In genomic region chr10:132308588-132309451, GRCh38 we compare ENCODE assay signal across 8 cellular contexts. TPM values are rescaled to one million over a fixed set of nuclear protein-coding genes. Genes with fewer than 3 reads are reported as not detected.
DNase-seq lines count a peak whose midpoint lies in the region; ATAC-seq and TF ChIP-seq lines count a peak whose summit lies in the region.

No MANE protein-coding gene starts in this region.

- H3K23ac ChIP-seq in mesenchymal stem cell (ENCODE audit: low read length in 2 of 2), result peak overlapping the region in 1 of 2 experiments; percentile 28

- H3K4me3 ChIP-seq in A673 (ENCODE audit: low read depth, low read length, poor library complexity, severe bottlenecking) (peak overlapping the region; percentile 58), breast epithelium (peak overlapping the region; percentile 61 to 97 (median 85)), mesenchymal stem cell (ENCODE audit: insufficient read depth in 1 of 2, low read depth in 1 of 2, low read length in 2 of 2) (peak overlapping the region; percentile 78 to 85), aorta (ENCODE audit: low read length in 2 of 2) (peak overlapping the region; percentile 22 to 76)

- H3K4me1 ChIP-seq in A673 (ENCODE audit: insufficient read depth, low read length, poor library complexity, severe bottlenecking) (peaks cover 6% of the 10 kb centered on the region), breast epithelium (peaks cover 0 to 4% of the 10 kb centered on the region in 2 donors), mesenchymal stem cell (ENCODE audit: control insufficient read depth, insufficient read depth, low read depth, low read length) (peaks cover 15% of the 10 kb centered on the region), aorta (ENCODE audit: control insufficient read depth in 1 of 2, insufficient read depth in 2 of 2, low read length in 2 of 2) (no peaks in the 10 kb centered on the region)

- H2AK5ac ChIP-seq in mesenchymal stem cell (ENCODE audit: low read length, severe bottlenecking), result no peak overlapping the region

- peak overlapping the region; percentile 38 to 58 for H3K18ac ChIP-seq in mesenchymal stem cell (ENCODE audit: low read depth in 1 of 2, low read length in 2 of 2)

- H3K14ac ChIP-seq in mesenchymal stem cell (ENCODE audit: low read length in 2 of 2), result peak overlapping the region in 1 of 2 experiments; percentile 36

- H3K79me1 ChIP-seq in mesenchymal stem cell (replicated peaks; ENCODE audit: low read length, poor library complexity, severe bottlenecking), result peaks cover 13% of the 10 kb centered on the region

- peak overlapping the region in 1 of 2 experiments; percentile 55 for H2BK12ac ChIP-seq in mesenchymal stem cell (ENCODE audit: low read length in 2 of 2)

- H3K9me3 ChIP-seq in A673 (ENCODE audit: low read depth, low read length, poor library complexity, severe bottlenecking) (peaks cover 5% of the 10 kb centered on the region), breast epithelium (no peaks in the 10 kb centered on the region), mesenchymal stem cell (ENCODE audit: control insufficient read depth, low read length) (no peaks in the 10 kb centered on the region), aorta (ENCODE audit: control insufficient read depth, low read length) (no peaks in the 10 kb centered on the region)

- H3K36me3 ChIP-seq in A673 (ENCODE audit: insufficient read depth, low read length, poor library complexity, severe bottlenecking) (no peaks in the 10 kb centered on the region), breast epithelium (no peaks in the 10 kb centered on the region), mesenchymal stem cell (ENCODE audit: control insufficient read depth in 1 of 2, insufficient read depth in 2 of 2, low read depth in 1 of 2, low read length in 2 of 2) (peaks cover 0 to 3% of the 10 kb centered on the region in 2 experiments), aorta (ENCODE audit: control insufficient read depth in 1 of 2, insufficient read depth in 2 of 2, low read length in 1 of 2) (no peaks in the 10 kb centered on the region)

- no peak for TF ChIP-seq POLR2A in breast epithelium (IDR thresholded peaks at IDR 0.05)

- intact Hi-C loops in A673 (cut with micrococcal nuclease; ENCODE audit: unreplicated experiment), result no loop called here
- intact Hi-C loops in breast epithelium (cut with DNase I; ENCODE audit: low total_unique reads), result loop anchor here (1.0 kb wide), 1 partner anchor 22 kb away; no protein-coding TSS in a partner anchor
- intact Hi-C loops in aorta (cut with DNase I), result no loop called here

- H2BK5ac ChIP-seq in mesenchymal stem cell (ENCODE audit: low read depth, low read length, poor library complexity, severe bottlenecking), result no peak overlapping the region

- peak overlapping the region; percentile 57 for H2AFZ ChIP-seq in mesenchymal stem cell (ENCODE audit: low read depth, low read length)

- peak overlapping the region; percentile 64 for H2BK120ac ChIP-seq in mesenchymal stem cell (ENCODE audit: low read depth, low read length)

- H3K4me2 ChIP-seq in mesenchymal stem cell (ENCODE audit: low read length, poor library complexity, severe bottlenecking), result peak overlapping the region; percentile 98

- peaks cover 11% of the 10 kb centered on the region for H3K27me3 ChIP-seq in A673 (replicated peaks; ENCODE audit: insufficient read depth, low read depth, low read length, poor library complexity)
- H3K27me3 ChIP-seq in breast epithelium, result no peaks in the 10 kb centered on the region
- peaks cover 0 to 18% of the 10 kb centered on the region in 2 experiments for H3K27me3 ChIP-seq in mesenchymal stem cell (ENCODE audit: control insufficient read depth in 1 of 2, insufficient read depth in 1 of 2, low read length in 2 of 2)
- no peaks in the 10 kb centered on the region for H3K27me3 ChIP-seq in aorta (ENCODE audit: control insufficient read depth in 1 of 2, insufficient read depth in 2 of 2, low read length in 1 of 2)

- H4K8ac ChIP-seq in mesenchymal stem cell (ENCODE audit: low read length), result peak overlapping the region; percentile 70

- 18% methylated on average over 54 of the region's 60 CpGs for WGBS in mesenchymal stem cell
- 20% methylated on average over 60 of the region's 60 CpGs for WGBS in aorta, 2 donors

- BruUV-seq in A673 (replicated peaks; lab: Mats Ljungman, UMichigan), result no TSS peak

- H3K4ac ChIP-seq in mesenchymal stem cell (ENCODE audit: low read depth in 1 of 2, low read length in 2 of 2), result peak overlapping the region in 1 of 2 experiments; percentile 13

- H3K27ac ChIP-seq in A673 (ENCODE audit: low read depth, low read length, poor library complexity, severe bottlenecking) (no peak overlapping the region), breast epithelium (peak overlapping the region in 1 of 2 donors; percentile 46), mesenchymal stem cell (ENCODE audit: low read length, poor library complexity, severe bottlenecking) (no peak overlapping the region), aorta (ENCODE audit: low read depth in 1 of 2, low read length in 2 of 2) (no peak overlapping the region)

- peak overlapping the region; percentile 83 for H3K9ac ChIP-seq in mesenchymal stem cell (ENCODE audit: low read length)

- ATAC-seq in HG03045 (IDR thresholded peaks at IDR 0.05; ENCODE audit: unreplicated experiment) (peak; percentile 0), aorta (ENCODE audit: low FRiP score) (peak; percentile 2), HG02981 (IDR thresholded peaks at IDR 0.05; ENCODE audit: unreplicated experiment) (no peak)

- no peak for TF ChIP-seq CTCF in A673 (conservative IDR thresholded peaks at IDR 0.05; ENCODE audit: low read depth, low read length)
- TF ChIP-seq CTCF in breast epithelium (IDR thresholded peaks at IDR 0.05), result no peak

- no peak for DNase-seq in A673 (ENCODE audit: low spot score)
- DNase-seq in breast epithelium (ENCODE audit: low spot score in 2 of 2), result peak in 1 of 2 donors; percentile 52
- DNase-seq in mesenchymal stem cell, result no peak
- DNase-seq in aorta, result peak; percentile 50 to 78
- DNase-seq in superior temporal gyrus (ENCODE audit: extremely low spot score), result no peak
- no peak for DNase-seq in pons (ENCODE audit: low spot score)

- H2BK15ac ChIP-seq in mesenchymal stem cell (ENCODE audit: low read depth, poor library complexity, severe bottlenecking), result no peak overlapping the region

- peak overlapping the region; percentile 53 for H4K91ac ChIP-seq in mesenchymal stem cell (ENCODE audit: low read length)

- POLR2A ChIA-PET in A673 (lab: Charles Lee; ENCODE audit: low non-redundant PET), result no interaction called here

- CTCF ChIA-PET in A673 (lab: Charles Lee), result no interaction called here

RNA-seq across cellular contexts. Expression of gene STK32C, which starts 1.1 kb away (rescaled TPM):
- 16.5 and 20.0 TPM in 2 replicates for total RNA-seq in A673 (2021)
- 10 to 100 TPM in 2 of 3 donors, 1 to 10 TPM in 1; 5.6 to 12.8 (median 11.7) TPM for total RNA-seq in breast epithelium
- polyA plus RNA-seq in mesenchymal stem cell (2013, experiment 1 of 2), result 6.6 TPM
- 7.0 TPM for polyA plus RNA-seq in mesenchymal stem cell (2013, experiment 2 of 2)
- total RNA-seq in aorta, result 10 to 100 TPM in 1 of 2 donors, 1 to 10 TPM in 1; 7.1 to 12.2 TPM
- polyA plus RNA-seq in aorta, result 10 to 100 TPM in 1 of 2 donors, 1 to 10 TPM in 1; 4.9 to 12.4 TPM

RNA-seq across cellular contexts. Expression of gene LRRC27, which starts 23.2 kb away (rescaled TPM):
- total RNA-seq in A673 (2021) (11.5 and 12.2 TPM in 2 replicates), breast epithelium (10 to 100 TPM in 1 of 3 donors, 1 to 10 TPM in 2; 6.2 to 19.3 (median 8.2) TPM), aorta (10 to 100 TPM in 1 of 2 donors, 1 to 10 TPM in 1; 4.6 to 11.7 TPM)
- polyA plus RNA-seq in mesenchymal stem cell (2013, experiment 1 of 2), result 12.1 TPM
- 13.3 TPM for polyA plus RNA-seq in mesenchymal stem cell (2013, experiment 2 of 2)
- 1 to 10 TPM; 3.1 to 9.0 TPM for polyA plus RNA-seq in aorta

Comparison
In these comparisons a context has a peak if more than half of its experiments do, and no peak if none do; other contexts are left out.
1. DNase-seq: peak in aorta (2 of 2); none in A673 (single experiment), mesenchymal stem cell (single experiment), superior temporal gyrus (single experiment) and pons (single experiment).
2. Peak in every context shown above with its lines, with median percentiles within 50 percentile points of each other: H3K4me3 ChIP-seq.